In genomic region chr16:28924399-28924761, GRCh38 we compare ENCODE assay signal across 8 cellular contexts. TPM values are rescaled to one million over a fixed set of nuclear protein-coding genes. Genes with fewer than 3 reads are reported as not detected.
DNase-seq lines count a peak whose midpoint lies in the region; ATAC-seq and TF ChIP-seq lines count a peak whose summit lies in the region.

No MANE protein-coding gene starts in this region.

- H3K4me3 ChIP-seq in DND-41 (ENCODE audit: low read depth in 1 of 2, low read length in 2 of 2) (peak overlapping the region; percentile 42 to 73; a peak in 3 of 4 replicates), ectodermal cell (ENCODE audit: insufficient read depth, low read depth, low read length) (peak overlapping the region; percentile 86), neutrophil (ENCODE audit: low read depth in 1 of 2, low read length in 1 of 2) (peak overlapping the region; percentile 91 to 94)
- peak overlapping the region; percentile 83 for H3K4me3 ChIP-seq in Jurkat, Clone E6-1 (ENCODE audit: low read length)

- H4K20me1 ChIP-seq in DND-41 (ENCODE audit: insufficient read depth, low read length), result peaks cover 2% of the 10 kb centered on the region; the same call in 1 of the 2 replicates

- 38 to 44% methylated on average over 15 of the region's 15 CpGs for WGBS in ectodermal cell, 2 experiments

- peaks cover 9% of the 10 kb centered on the region for H3K36me3 ChIP-seq in DND-41 (ENCODE audit: insufficient read depth, low read length)
- H3K36me3 ChIP-seq in ectodermal cell (ENCODE audit: control insufficient read depth, insufficient read depth, low read length), result no peaks in the 10 kb centered on the region
- peaks cover 4% of the 10 kb centered on the region for H3K36me3 ChIP-seq in neutrophil

- peaks cover 14% of the 10 kb centered on the region for H3K4me1 ChIP-seq in DND-41 (ENCODE audit: insufficient read depth, low read length)
- peaks cover 4% of the 10 kb centered on the region for H3K4me1 ChIP-seq in ectodermal cell (ENCODE audit: control insufficient read depth, insufficient read depth, low read length)
- peaks cover 11 to 14% of the 10 kb centered on the region in 2 experiments for H3K4me1 ChIP-seq in neutrophil (ENCODE audit: control insufficient read depth in 1 of 2, insufficient read depth in 1 of 2, low read depth in 1 of 2, low read length in 1 of 2)

- H3K27ac ChIP-seq in DND-41 (ENCODE audit: low read length), result peak overlapping the region; percentile 34; the same call in 1 of the 2 replicates
- H3K27ac ChIP-seq in ectodermal cell (ENCODE audit: insufficient read depth, low read depth, low read length, poor library complexity, severe bottlenecking), result no peak overlapping the region
- peak overlapping the region; percentile 94 for H3K27ac ChIP-seq in neutrophil

- no peaks in the 10 kb centered on the region for H3K9me3 ChIP-seq in DND-41 (ENCODE audit: insufficient read depth, low read length, severe bottlenecking)
- H3K9me3 ChIP-seq in ectodermal cell (ENCODE audit: control insufficient read depth, low read length), result no peaks in the 10 kb centered on the region
- H3K9me3 ChIP-seq in neutrophil, result no peaks in the 10 kb centered on the region

- H2AFZ ChIP-seq in DND-41 (ENCODE audit: low read depth, low read length), result no peak overlapping the region; the same call in none of the 2 replicates

- DNase-seq in DND-41 (no peak), GOT3 (lab: John Stamatoyannopoulos, UW) (no peak), globus pallidus (ENCODE audit: low spot score) (no peak), NCI-H2227 (lab: John Stamatoyannopoulos, UW; ENCODE audit: unreplicated experiment) (no peak), midbrain (lab: John Stamatoyannopoulos, UW) (no peak)
- DNase-seq in Jurkat, Clone E6-1 (ENCODE audit: low read depth, low spot score), result no peak

- H3K9ac ChIP-seq in DND-41 (ENCODE audit: low read depth, low read length), result peak overlapping the region; percentile 95

- H3K79me2 ChIP-seq in DND-41 (ENCODE audit: insufficient read depth, low read length), result no peaks in the 10 kb centered on the region

- H3K4me2 ChIP-seq in DND-41 (ENCODE audit: insufficient read depth, low read length), result peak overlapping the region; percentile 74

- no peak for TF ChIP-seq CTCF in DND-41 (IDR thresholded peaks at IDR 0.05; ENCODE audit: borderline replicate concordance, extremely low read depth, low read length, poor library complexity, severe bottlenecking)
- TF ChIP-seq CTCF in neutrophil (IDR thresholded peaks at IDR 0.05), result no peak

- no peak for ATAC-seq in DND-41 (ENCODE audit: insufficient read depth, low read depth)

- no peaks in the 10 kb centered on the region for H3K27me3 ChIP-seq in DND-41 (ENCODE audit: insufficient read depth, low read length, poor library complexity)
- no peaks in the 10 kb centered on the region for H3K27me3 ChIP-seq in ectodermal cell (ENCODE audit: control insufficient read depth, insufficient read depth, low read length, poor library complexity, severe bottlenecking)
- H3K27me3 ChIP-seq in neutrophil, result no peaks in the 10 kb centered on the region

RNA-seq across cellular contexts. Expression of gene RABEP2, which starts 0.7 kb away (rescaled TPM):
- 18.7 TPM for polyA plus RNA-seq in Jurkat, Clone E6-1 (2012; ENCODE audit: insufficient read depth, insufficient read length)
- polyA plus RNA-seq in ectodermal cell (2013, experiment 1 of 4), result 9.6 TPM
- polyA plus RNA-seq in ectodermal cell (2013, experiment 2 of 4), result 8.4 TPM
- polyA plus RNA-seq in ectodermal cell (2013, experiment 3 of 4), result 5.4 TPM
- 7.3 TPM for polyA plus RNA-seq in ectodermal cell (2013, experiment 4 of 4)

RNA-seq across cellular contexts. Expression of gene CD19, which starts 7.4 kb away (rescaled TPM):
- not detected for polyA plus RNA-seq in Jurkat, Clone E6-1 (2012; ENCODE audit: insufficient read depth, insufficient read length)
- polyA plus RNA-seq in ectodermal cell (2013, experiment 1 of 4), result not detected
- polyA plus RNA-seq in ectodermal cell (2013, experiment 2 of 4), result not detected
- polyA plus RNA-seq in ectodermal cell (2013, experiment 3 of 4), result not detected
- polyA plus RNA-seq in ectodermal cell (2013, experiment 4 of 4), result not detected

RNA-seq across cellular contexts. Expression of gene NFATC2IP, which starts 26.4 kb away (rescaled TPM):
- 59.5 TPM for polyA plus RNA-seq in Jurkat, Clone E6-1 (2012; ENCODE audit: insufficient read depth, insufficient read length)
- 65.7 TPM for polyA plus RNA-seq in ectodermal cell (2013, experiment 1 of 4)
- polyA plus RNA-seq in ectodermal cell (2013, experiment 2 of 4), result 72.0 TPM
- 51.6 TPM for polyA plus RNA-seq in ectodermal cell (2013, experiment 3 of 4)
- polyA plus RNA-seq in ectodermal cell (2013, experiment 4 of 4), result 54.6 TPM

RNA-seq across cellular contexts. Expression of gene ATP2A1, which starts 46.1 kb away (rescaled TPM):
- 5.8 TPM for polyA plus RNA-seq in Jurkat, Clone E6-1 (2012; ENCODE audit: insufficient read depth, insufficient read length)
- 6.2 TPM for polyA plus RNA-seq in ectodermal cell (2013, experiment 1 of 4)
- 5.8 TPM for polyA plus RNA-seq in ectodermal cell (2013, experiment 2 of 4)
- 3.6 TPM for polyA plus RNA-seq in ectodermal cell (2013, experiment 3 of 4)
- polyA plus RNA-seq in ectodermal cell (2013, experiment 4 of 4), result 3.4 TPM

RNA-seq across cellular contexts. Expression of gene SPNS1, which starts 50.2 kb away (rescaled TPM):
- polyA plus RNA-seq in Jurkat, Clone E6-1 (2012; ENCODE audit: insufficient read depth, insufficient read length), result 36.3 TPM
- 48.0 TPM for polyA plus RNA-seq in ectodermal cell (2013, experiment 1 of 4)
- polyA plus RNA-seq in ectodermal cell (2013, experiment 2 of 4), result 44.6 TPM
- 28.2 TPM for polyA plus RNA-seq in ectodermal cell (2013, experiment 3 of 4)
- 30.5 TPM for polyA plus RNA-seq in ectodermal cell (2013, experiment 4 of 4)
